ENCODE assay signal across 8 cellular contexts in the genomic region with DNA sequence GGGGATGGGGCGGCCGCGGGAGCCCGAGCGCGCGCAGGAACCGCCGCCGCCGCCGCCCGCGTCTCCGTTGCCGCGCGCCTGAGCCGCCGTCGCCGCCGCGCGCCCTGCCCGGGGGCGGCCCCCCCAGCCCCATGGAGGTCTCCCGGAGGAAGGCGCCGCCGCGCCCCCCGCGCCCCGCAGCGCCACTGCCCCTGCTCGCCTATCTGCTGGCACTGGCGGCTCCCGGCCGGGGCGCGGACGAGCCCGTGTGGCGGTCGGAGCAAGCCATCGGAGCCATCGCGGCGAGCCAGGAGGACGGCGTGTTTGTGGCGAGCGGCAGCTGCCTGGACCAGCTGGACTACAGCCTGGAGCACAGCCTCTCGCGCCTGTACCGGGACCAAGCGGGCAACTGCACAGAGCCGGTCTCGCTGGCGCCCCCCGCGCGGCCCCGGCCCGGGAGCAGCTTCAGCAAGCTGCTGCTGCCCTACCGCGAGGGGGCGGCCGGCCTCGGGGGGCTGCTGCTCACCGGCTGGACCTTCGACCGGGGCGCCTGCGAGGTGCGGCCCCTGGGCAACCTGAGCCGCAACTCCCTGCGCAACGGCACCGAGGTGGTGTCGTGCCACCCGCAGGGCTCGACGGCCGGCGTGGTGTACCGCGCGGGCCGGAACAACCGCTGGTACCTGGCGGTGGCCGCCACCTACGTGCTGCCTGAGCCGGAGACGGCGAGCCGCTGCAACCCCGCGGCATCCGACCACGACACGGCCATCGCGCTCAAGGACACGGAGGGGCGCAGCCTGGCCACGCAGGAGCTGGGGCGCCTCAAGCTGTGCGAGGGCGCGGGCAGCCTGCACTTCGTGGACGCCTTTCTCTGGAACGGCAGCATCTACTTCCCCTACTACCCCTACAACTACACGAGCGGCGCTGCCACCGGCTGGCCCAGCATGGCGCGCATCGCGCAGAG. TPM values are rescaled to one million over a fixed set of nuclear protein-coding genes. Genes with fewer than 3 reads are reported as not detected.
DNase-seq lines count a peak whose midpoint lies in the region; ATAC-seq and TF ChIP-seq lines count a peak whose summit lies in the region.

No MANE protein-coding gene starts in this region.

- peak overlapping the region; percentile 89 to 99 for H3K4me3 Mint-ChIP-seq in stimulated activated naive B cell treated with anti-CD40 and anti-IgM and Interleukin-4, amounts not matched to agents 10 μg/mL and 1 μg/mL and 100 μg/mL, for 72 hours

- H3K27me3 ChIP-seq in DOHH2 (ENCODE audit: control insufficient read depth, low read length), result peaks cover 83% of the 10 kb centered on the region

- no peaks in the 10 kb centered on the region for H3K9me3 Mint-ChIP-seq in stimulated activated naive B cell treated with anti-CD40 and anti-IgM and Interleukin-4, amounts not matched to agents 10 μg/mL and 1 μg/mL and 100 μg/mL, for 72 hours

- peaks cover 44 to 68% of the 10 kb centered on the region in 2 donors for H3K4me1 Mint-ChIP-seq in stimulated activated naive B cell treated with anti-CD40 and anti-IgM and Interleukin-4, amounts not matched to agents 10 μg/mL and 1 μg/mL and 100 μg/mL, for 72 hours

- peak; percentile 73 for TF ChIP-seq CTCF in DOHH2 (IDR thresholded peaks at IDR 0.05; ENCODE audit: low read depth, low read length, poor library complexity, severe bottlenecking)
- TF ChIP-seq CTCF in VCaP (conservative IDR thresholded peaks at IDR 0.05), result peak; percentile 20
- no peak for TF ChIP-seq CTCF in coronary artery (IDR thresholded peaks at IDR 0.05)
- TF ChIP-seq CTCF in lower leg skin (IDR thresholded peaks at IDR 0.05), result no peak

- H3K27ac Mint-ChIP-seq in stimulated activated naive B cell treated with anti-CD40 and anti-IgM and Interleukin-4, amounts not matched to agents 10 μg/mL and 1 μg/mL and 100 μg/mL, for 72 hours, result peak overlapping the region; percentile 90

- H3K4me2 ChIP-seq in DOHH2 (ENCODE audit: low read length), result peak overlapping the region; percentile 85

- H3K36me3 Mint-ChIP-seq in stimulated activated naive B cell treated with anti-CD40 and anti-IgM and Interleukin-4, amounts not matched to agents 10 μg/mL and 1 μg/mL and 100 μg/mL, for 72 hours, result peaks cover 24 to 32% of the 10 kb centered on the region in 2 donors

- H3F3A ChIP-seq in DOHH2 (ENCODE audit: control insufficient read depth, insufficient read depth), result peaks cover 23% of the 10 kb centered on the region

- peak; percentile 29 for ATAC-seq in GM21367 (IDR thresholded peaks at IDR 0.05; ENCODE audit: unreplicated experiment)
- peak; percentile 25 to 40 for ATAC-seq in stimulated activated naive B cell treated with anti-CD40 and anti-IgM and Interleukin-4, amounts not matched to agents 10 μg/mL and 1 μg/mL and 100 μg/mL, for 72 hours (replicated peaks)

- no peaks in the 10 kb centered on the region for H3K36me3 ChIP-seq in DOHH2 (ENCODE audit: control insufficient read depth, low read length)

- intact Hi-C loops in lower leg skin (cut with DNase I; ENCODE audit: low total_unique reads), result loop anchor here (10.0 kb wide), 1 partner anchor 366 kb away; no protein-coding TSS in a partner anchor

- H3K9me2 ChIP-seq in DOHH2 (replicated peaks; ENCODE audit: control insufficient read depth, low read length), result no peaks in the 10 kb centered on the region

- TF ChIP-seq POLR2A in lower leg skin (IDR thresholded peaks at IDR 0.05), result no peak

- H3K27me3 Mint-ChIP-seq in stimulated activated naive B cell treated with anti-CD40 and anti-IgM and Interleukin-4, amounts not matched to agents 10 μg/mL and 1 μg/mL and 100 μg/mL, for 72 hours, result no peaks in the 10 kb centered on the region

- no peaks in the 10 kb centered on the region for H3K79me2 ChIP-seq in DOHH2 (ENCODE audit: control insufficient read depth, low read length)

- H4K20me1 ChIP-seq in DOHH2 (ENCODE audit: control insufficient read depth, insufficient read depth, low read depth, low read length), result 0 out of 2 replicates have a peak, but pooled peaks cover 3% of the 10 kb centered on the region

- H3K4me3 ChIP-seq in DOHH2 (ENCODE audit: low read length), result peak overlapping the region; percentile 78
- H3K4me3 ChIP-seq in coronary artery, result peak overlapping the region; percentile 72
- peak overlapping the region; percentile 36 for H3K4me3 ChIP-seq in lower leg skin (ENCODE audit: low read depth, poor library complexity, severe bottlenecking)

- peaks cover 52% of the 10 kb centered on the region for H3K4me1 ChIP-seq in DOHH2 (ENCODE audit: control insufficient read depth, low read length)

- H3K27ac ChIP-seq in DOHH2 (ENCODE audit: low read depth, low read length) (no peak overlapping the region), VCaP (no peak overlapping the region), coronary artery (peak overlapping the region in 1 of 2 donors; percentile 21)

- H3K9me3 ChIP-seq in DOHH2 (ENCODE audit: control insufficient read depth, insufficient read depth, low read length), result no peaks in the 10 kb centered on the region

- DNase-seq in HuH-7.5 (ENCODE audit: low spot score), result peak; percentile 91
- no peak for DNase-seq in coronary artery (ENCODE audit: low spot score)
- peak in 1 of 2 donors; percentile 81 for DNase-seq in lower leg skin (ENCODE audit: low spot score in 2 of 2)
- DNase-seq in stimulated activated naive B cell treated with anti-CD40 and anti-IgM and Interleukin-4, amounts not matched to agents 10 μg/mL and 1 μg/mL and 100 μg/mL, for 72 hours, result peak; percentile 55
- no peak for DNase-seq in NCI-H2107 (lab: John Stamatoyannopoulos, UW)

- 0 to 3% methylated on average over 19 to 28 of the region's 124 CpGs for WGBS in lower leg skin, 2 donors

RNA-seq across cellular contexts. Expression of gene PLXNC1, which starts 0.7 kb away (rescaled TPM):
- 10 to 100 TPM in 1 of 4 donors, 1 to 10 TPM in 3; 7.6 to 10.8 (median 8.2) TPM for total RNA-seq in lower leg skin

Comparison
In these comparisons a context has a peak if more than half of its experiments do, and no peak if none do; other contexts are left out.
1. CTCF ChIP-seq: peak in DOHH2 (single experiment) and VCaP (single experiment); none in coronary artery (single experiment) and lower leg skin (0 of 3).
2. DNase-seq: peak in HuH-7.5 (single experiment) and stimulated activated naive B cell treated with anti-CD40 and anti-IgM and Interleukin-4, amounts not matched to agents 10 μg/mL and 1 μg/mL and 100 μg/mL, for 72 hours (single experiment); none in coronary artery (single experiment) and NCI-H2107 (single experiment).
3. Peak in every context shown above with its lines, with median percentiles within 50 percentile points of each other: H3K4me3 ChIP-seq.